30 cellular contexts compared by ENCODE assay signal in the genomic region with DNA sequence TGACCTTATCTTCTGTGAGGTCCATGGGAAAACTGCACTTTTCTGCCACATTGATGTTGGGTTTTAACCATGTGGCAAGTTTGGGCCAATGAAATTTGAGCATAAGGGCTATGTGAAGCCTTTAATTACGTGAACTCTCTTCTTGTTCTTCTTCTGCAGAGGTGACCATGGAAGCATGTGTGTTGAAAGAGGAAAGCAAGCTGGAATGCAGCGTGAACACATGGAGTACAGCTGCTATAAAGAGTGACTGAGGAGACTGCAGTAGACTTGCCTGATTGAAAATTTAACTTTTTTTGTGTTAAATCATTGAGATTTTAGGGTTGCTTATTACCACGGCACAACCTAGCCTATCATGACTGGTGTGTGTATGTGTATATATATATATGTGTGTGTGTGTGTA.
"Had no signal": no experiment of that assay in that cellular context is flagged by ENCODE, and none has a peak within 500 bp of the region (broad histone marks: within the 10 kb centered on the region; RNA-seq: fewer than 3 reads in every experiment).

No MANE protein-coding gene starts in this region.

- H3K9me3 ChIP-seq: esophagus squamous epithelium had no signal

- H3K27ac Mint-ChIP-seq: activated B cell treated with CpG ODN at 0.5 μM for 24 hours; activated CD8-positive, alpha-beta T cell treated with anti-CD3 and anti-CD28 coated beads for 36 hours; activated naive CD8-positive, alpha-beta T cell; activated T-helper 17 cell treated with anti-CD3 and anti-CD28 coated beads, Interleukin-2, amount 50 U/mL, for 72 hours; effector memory CD8-positive, alpha-beta T cell; T-helper 17 cell; T-helper 2 cell treated with Interferon-gamma antibody and Interleukin-4, amounts not matched to agents 5 μg/mL and 100 μg/mL, for 36 hours had no signal

- H3K36me3 ChIP-seq: brain microvascular endothelial cell, esophagus squamous epithelium, WERI-Rb-1 had no signal

- H3K4me1 ChIP-seq: esophagus squamous epithelium had no signal

- H3K27me3 Mint-ChIP-seq: activated B cell treated with CpG ODN at 0.5 μM for 24 hours; activated CD8-positive, alpha-beta T cell treated with anti-CD3 and anti-CD28 coated beads for 36 hours; activated naive CD8-positive, alpha-beta T cell; activated T-helper 17 cell treated with anti-CD3 and anti-CD28 coated beads, Interleukin-2, amount 50 U/mL, for 72 hours; central memory CD8-positive, alpha-beta T cell; effector memory CD8-positive, alpha-beta T cell; T-helper 17 cell had no signal

- ATAC-seq: activated CD4-positive, CD25-positive, alpha-beta regulatory T cell treated with anti-CD3 and anti-CD28 coated beads, Interleukin-2, amount 50 U/mL, for 24 hours; activated CD8-positive, alpha-beta T cell treated with anti-CD3 and anti-CD28 coated beads for 36 hours; activated T-cell treated with anti-CD3 and anti-CD28 coated beads, Interleukin-2, amount 50 U/mL, for 4 hours; activated T-helper 17 cell treated with anti-CD3 and anti-CD28 coated beads, Interleukin-2, amount 50 U/mL, for 72 hours; effector memory CD8-positive, alpha-beta T cell; T-helper 17 cell had no signal

- H3K4me3 ChIP-seq: esophagus squamous epithelium had no signal

- H3K36me3 Mint-ChIP-seq: activated naive CD8-positive, alpha-beta T cell had no signal

- H3K4me3 Mint-ChIP-seq: activated B cell treated with CpG ODN at 0.5 μM for 24 hours; activated CD8-positive, alpha-beta T cell treated with anti-CD3 and anti-CD28 coated beads for 36 hours; activated naive CD8-positive, alpha-beta T cell; activated T-cell treated with anti-CD3 and anti-CD28 coated beads, Interleukin-2, amount 50 U/mL, for 4 hours; activated T-helper 17 cell treated with anti-CD3 and anti-CD28 coated beads, Interleukin-2, amount 50 U/mL, for 72 hours; central memory CD8-positive, alpha-beta T cell; effector memory CD8-positive, alpha-beta T cell; T-helper 17 cell; T-helper 2 cell treated with Interferon-gamma antibody and Interleukin-4, amounts not matched to agents 5 μg/mL and 100 μg/mL, for 36 hours had no signal

- DNase-seq: activated B cell treated with CpG ODN at 0.5 μM for 24 hours; activated CD4-positive, alpha-beta T cell treated with anti-CD3 and anti-CD28 coated beads for 48 hours; activated CD4-positive, alpha-beta T cell treated with anti-CD3 and anti-CD28 coated beads, Interleukin-2, amount 50 U/mL, for 1 hour; activated CD4-positive, alpha-beta T cell treated with anti-CD3 and anti-CD28 coated beads, Interleukin-2, amount 50 U/mL, for 48 hours; activated CD8-positive, alpha-beta memory T cell treated with anti-CD3 and anti-CD28 coated beads for 24 hours; activated CD8-positive, alpha-beta T cell treated with anti-CD3 and anti-CD28 coated beads for 36 hours; activated effector memory CD4-positive, alpha-beta T cell treated with Interleukin-2 at 50 U/mL for 16 hours; activated gamma-delta T cell treated with Interleukin-2 at 50 U/mL for 16 hours; activated naive CD4-positive, alpha-beta T cell treated with anti-CD3 and anti-CD28 coated beads, Interleukin-2, amount 50 U/mL, for 16 hours; activated naive CD4-positive, alpha-beta T cell treated with Interleukin-2 at 50 U/mL for 16 hours; activated T-cell treated with anti-CD3 and anti-CD28 coated beads, Interleukin-2, amount 50 U/mL, for 4 hours; amniotic stem cell; anterior cingulate cortex; brain microvascular endothelial cell; cortex of kidney; dermis blood vessel endothelial cell; effector CD4-positive, alpha-beta T cell; effector memory CD8-positive, alpha-beta T cell; erythroblast; esophagus squamous epithelium; foreskin fibroblast; T-helper 1 cell; T-helper 17 cell; T1000; WERI-Rb-1 had no signal

- H3K27ac ChIP-seq: brain microvascular endothelial cell, esophagus squamous epithelium, WERI-Rb-1 had no signal

- H3K9me3 Mint-ChIP-seq: activated T-cell treated with anti-CD3 and anti-CD28 coated beads, Interleukin-2, amount 50 U/mL, for 4 hours had no signal

- H3K4me1 Mint-ChIP-seq: activated B cell treated with CpG ODN at 0.5 μM for 24 hours; activated T-helper 17 cell treated with anti-CD3 and anti-CD28 coated beads, Interleukin-2, amount 50 U/mL, for 72 hours; central memory CD8-positive, alpha-beta T cell; T-helper 17 cell had no signal

- H3K27me3 ChIP-seq: brain microvascular endothelial cell, esophagus squamous epithelium had no signal
